Comparison of ENCODE assay signal across 1 cellular context in the genomic region with DNA sequence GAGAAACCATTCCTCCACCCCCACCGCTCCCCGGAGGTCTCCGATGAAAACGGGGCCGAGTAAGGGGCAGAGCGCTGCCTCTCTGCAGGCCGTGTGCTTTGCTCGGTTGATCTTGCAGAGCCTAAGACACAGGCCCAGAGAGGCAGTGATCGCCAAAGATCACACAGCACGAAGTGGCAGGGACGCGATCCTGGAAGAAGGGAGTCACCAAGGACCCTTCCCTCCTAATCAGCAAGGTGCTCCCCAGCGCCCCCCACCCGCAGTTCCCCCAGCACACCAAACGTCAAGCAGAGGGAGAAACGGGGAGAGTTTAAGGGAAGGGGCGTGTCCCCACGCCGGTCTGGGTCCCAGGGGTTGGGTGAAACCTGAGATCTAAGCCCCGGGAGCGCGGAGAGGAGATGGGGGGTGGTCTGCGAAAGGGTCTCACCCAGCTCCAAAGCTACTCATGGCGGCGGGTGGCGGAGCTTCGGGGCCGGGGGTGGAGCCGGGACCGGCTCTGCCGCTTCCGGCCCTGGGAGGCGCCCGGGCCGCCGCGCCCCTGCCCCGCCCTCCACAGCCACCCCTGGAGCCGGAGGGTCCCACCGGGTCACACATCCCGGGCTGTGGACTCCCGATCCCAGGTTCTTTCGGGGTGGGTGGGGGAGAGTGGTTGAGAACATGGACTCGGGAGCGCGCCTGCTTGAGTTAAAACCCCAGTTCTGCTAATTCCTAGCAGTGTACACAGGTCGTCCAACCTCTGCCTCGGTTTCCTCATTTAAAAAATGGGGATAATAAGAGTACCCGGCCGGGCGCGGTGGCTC.
TF ChIP-seq lines count a peak whose summit lies in the region.

A gene with protein sequence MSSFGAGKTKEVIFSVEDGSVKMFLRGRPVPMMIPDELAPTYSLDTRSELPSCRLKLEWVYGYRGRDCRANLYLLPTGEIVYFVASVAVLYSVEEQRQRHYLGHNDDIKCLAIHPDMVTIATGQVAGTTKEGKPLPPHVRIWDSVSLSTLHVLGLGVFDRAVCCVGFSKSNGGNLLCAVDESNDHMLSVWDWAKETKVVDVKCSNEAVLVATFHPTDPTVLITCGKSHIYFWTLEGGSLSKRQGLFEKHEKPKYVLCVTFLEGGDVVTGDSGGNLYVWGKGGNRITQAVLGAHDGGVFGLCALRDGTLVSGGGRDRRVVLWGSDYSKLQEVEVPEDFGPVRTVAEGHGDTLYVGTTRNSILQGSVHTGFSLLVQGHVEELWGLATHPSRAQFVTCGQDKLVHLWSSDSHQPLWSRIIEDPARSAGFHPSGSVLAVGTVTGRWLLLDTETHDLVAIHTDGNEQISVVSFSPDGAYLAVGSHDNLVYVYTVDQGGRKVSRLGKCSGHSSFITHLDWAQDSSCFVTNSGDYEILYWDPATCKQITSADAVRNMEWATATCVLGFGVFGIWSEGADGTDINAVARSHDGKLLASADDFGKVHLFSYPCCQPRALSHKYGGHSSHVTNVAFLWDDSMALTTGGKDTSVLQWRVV (minus strand): TSS at position 468 of the 800 bp plus-strand sequence. CDS start 21 bp downstream, at position 447.

TF ChIP-seq in A549, 52 proteins besides CTCF, POLR2A, EP300 and RAD21 (continued from another document):
- TF ChIP-seq, protein P1, sequence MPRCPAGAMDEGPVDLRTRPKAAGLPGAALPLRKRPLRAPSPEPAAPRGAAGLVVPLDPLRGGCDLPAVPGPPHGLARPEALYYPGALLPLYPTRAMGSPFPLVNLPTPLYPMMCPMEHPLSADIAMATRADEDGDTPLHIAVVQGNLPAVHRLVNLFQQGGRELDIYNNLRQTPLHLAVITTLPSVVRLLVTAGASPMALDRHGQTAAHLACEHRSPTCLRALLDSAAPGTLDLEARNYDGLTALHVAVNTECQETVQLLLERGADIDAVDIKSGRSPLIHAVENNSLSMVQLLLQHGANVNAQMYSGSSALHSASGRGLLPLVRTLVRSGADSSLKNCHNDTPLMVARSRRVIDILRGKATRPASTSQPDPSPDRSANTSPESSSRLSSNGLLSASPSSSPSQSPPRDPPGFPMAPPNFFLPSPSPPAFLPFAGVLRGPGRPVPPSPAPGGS (IDR thresholded peaks at IDR 0.05), result 0 out of 3 replicates have a peak, but pooled peaks have one; percentile 47
- no peak for TF ChIP-seq HEYL (CRISPR knock-in tag; IDR thresholded peaks at IDR 0.05)
- peak; percentile 73; the same call in 1 of the 2 replicates for TF ChIP-seq HDAC2 (IDR thresholded peaks at IDR 0.05)
- TF ChIP-seq JUN (IDR thresholded peaks at IDR 0.05), result peak in 1 of 2 experiments; percentile 79; a peak in 3 of 5 replicates
- no peak for TF ChIP-seq CHD4 (IDR thresholded peaks at IDR 0.05; ENCODE audit: borderline replicate concordance)
